7 cellular contexts compared by ENCODE assay signal in genomic region chr6:27829453-27830211, GRCh38.
DNase-seq lines count a peak whose midpoint lies in the region; ATAC-seq and TF ChIP-seq lines count a peak whose summit lies in the region.

No MANE protein-coding gene starts in this region.

- peak; percentile 45 for DNase-seq in HCEC 1CT
- no peak for DNase-seq in SJSA1 (ENCODE audit: low read depth in 1 of 2, low spot score in 2 of 2)
- peak; percentile 13 for DNase-seq in epithelial cell of esophagus (ENCODE audit: low read depth)
- DNase-seq in NCI-H2081 (lab: John Stamatoyannopoulos, UW) = no peak

- no peak overlapping the region for H3K9ac ChIP-seq in rectal smooth muscle tissue (ENCODE audit: low read length)

- H3K27ac ChIP-seq in SJSA1 (peak overlapping the region; percentile 84; the same call in 1 of the 2 replicates), rectal smooth muscle tissue (ENCODE audit: low read depth, low read length) (peak overlapping the region; percentile 63)

- H3K4me3 ChIP-seq in SJSA1 = peak overlapping the region; percentile 50; the same call in 1 of the 2 replicates
- H3K4me3 ChIP-seq in epithelial cell of esophagus (ENCODE audit: low read length) = peak overlapping the region; percentile 70
- peak overlapping the region; percentile 70 for H3K4me3 ChIP-seq in rectal smooth muscle tissue (ENCODE audit: low read length)

- peaks cover 21% of the 10 kb centered on the region for H3K4me1 ChIP-seq in SJSA1 (replicated peaks)
- no peaks in the 10 kb centered on the region for H3K4me1 ChIP-seq in rectal smooth muscle tissue (ENCODE audit: control insufficient read depth, insufficient read depth, low read length)

- TF ChIP-seq CTCF in epithelial cell of esophagus (IDR thresholded peaks at IDR 0.05; ENCODE audit: insufficient read depth, low read depth, low read length, missing control alignments) = no peak

- H3K27me3 ChIP-seq in SJSA1 (replicated peaks) (no peaks in the 10 kb centered on the region), rectal smooth muscle tissue (ENCODE audit: control insufficient read depth, insufficient read depth, low read length) (no peaks in the 10 kb centered on the region)

- ATAC-seq in GM21786 (IDR thresholded peaks at IDR 0.05; ENCODE audit: unreplicated experiment) (no peak), HG02981 (IDR thresholded peaks at IDR 0.05; ENCODE audit: unreplicated experiment) (no peak)

- H3K36me3 ChIP-seq in SJSA1 (no peaks in the 10 kb centered on the region; the same call in 1 of the 2 replicates), rectal smooth muscle tissue (ENCODE audit: control insufficient read depth, insufficient read depth, low read length) (no peaks in the 10 kb centered on the region)

- no peaks in the 10 kb centered on the region for H3K9me3 ChIP-seq in SJSA1 (replicated peaks)

Comparison
In these comparisons a context has a peak if more than half of its experiments do, and no peak if none do; other contexts are left out.
1. DNase-seq: peak in HCEC 1CT (single experiment) and epithelial cell of esophagus (single experiment); none in SJSA1 (0 of 2) and NCI-H2081 (0 of 2).
2. Peak in every context shown above with its lines, with median percentiles within 50 percentile points of each other: H3K4me3 ChIP-seq.